1 cellular context compared by ENCODE assay signal in the genomic region with DNA sequence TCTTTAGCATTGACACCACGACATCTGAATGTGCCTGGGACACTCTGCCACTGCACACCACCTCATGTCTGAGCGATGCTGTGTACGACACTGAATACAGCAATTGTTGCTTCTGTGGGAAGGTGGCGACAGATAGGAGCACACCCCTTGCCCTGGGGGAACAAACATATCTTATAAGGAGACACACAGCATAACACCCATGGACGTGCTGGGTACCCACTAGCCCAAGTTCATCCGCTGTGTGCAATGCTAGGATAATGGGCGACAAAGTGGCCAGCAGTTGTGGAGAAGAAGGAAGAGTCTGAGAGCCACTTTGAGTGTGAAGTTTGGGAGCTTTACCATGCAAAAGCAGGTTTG.
A peak's percentile ranks its signal among the peaks of the same experiment; 100 is the strongest.
TF ChIP-seq lines count a peak whose summit lies in the region.

No MANE protein-coding gene starts in this region.

TF ChIP-seq in HepG2, 621 proteins besides CTCF, POLR2A, EP300 and RAD21 (continued from another document):
- TF ChIP-seq, protein P1, sequence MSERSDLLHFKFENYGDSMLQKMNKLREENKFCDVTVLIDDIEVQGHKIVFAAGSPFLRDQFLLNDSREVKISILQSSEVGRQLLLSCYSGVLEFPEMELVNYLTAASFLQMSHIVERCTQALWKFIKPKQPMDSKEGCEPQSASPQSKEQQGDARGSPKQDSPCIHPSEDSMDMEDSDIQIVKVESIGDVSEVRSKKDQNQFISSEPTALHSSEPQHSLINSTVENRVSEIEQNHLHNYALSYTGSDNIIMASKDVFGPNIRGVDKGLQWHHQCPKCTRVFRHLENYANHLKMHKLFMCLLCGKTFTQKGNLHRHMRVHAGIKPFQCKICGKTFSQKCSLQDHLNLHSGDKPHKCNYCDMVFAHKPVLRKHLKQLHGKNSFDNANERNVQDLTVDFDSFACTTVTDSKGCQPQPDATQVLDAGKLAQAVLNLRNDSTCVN (CRISPR knock-in tag; IDR thresholded peaks at IDR 0.05; ENCODE audit: borderline replicate concordance), result no peak
- TF ChIP-seq ZNF550 (CRISPR knock-in tag; IDR thresholded peaks at IDR 0.05; ENCODE audit: borderline replicate concordance) (no peak), SALL2 (CRISPR knock-in tag; IDR thresholded peaks at IDR 0.05) (no peak), BORCS8-MEF2B (CRISPR knock-in tag; IDR thresholded peaks at IDR 0.05) (0 out of 2 replicates have a peak, but pooled peaks have one; percentile 15)
